Comparison of ENCODE assay signal across 22 cellular contexts in genomic region chr6:144969873-144970272, GRCh38.
"Had no signal": no experiment of that assay in that cellular context is flagged by ENCODE, and none has a peak within 500 bp of the region (broad histone marks: within the 10 kb centered on the region; RNA-seq: fewer than 3 reads in every experiment).

No MANE protein-coding gene starts in this region.

- H3K9ac ChIP-seq: SK-N-SH had no signal

- H3K9me3 ChIP-seq: SK-N-SH had no signal

- H3K4me2 ChIP-seq: SK-N-SH had no signal

- DNase-seq: KBM-7; MV-4-11; NCI-H1048; NCI-H1105; NCI-H1417 treated with DMSO at 0.1 percent for 48 hours; NCI-H187; NCI-H2029; NCI-H2081 treated with DMSO at 0.1 percent for 48 hours; NCI-H2171; NCI-H226; NCI-H446; NCI-H510A; NCI-H524 treated with DMSO at 0.1 percent for 48 hours; NCI-H69; NCI-H774; NK-92 treated with Interleukin-12 subunit alpha and Interleukin-12 subunit beta, amount 100 ng/mL, for 24 hours; PC-3; SHP77; SK-N-SH had no signal

- H3K27ac ChIP-seq: HL-60, RWPE1 had no signal

- ATAC-seq: Panc1, PC-3 had no signal
